Comparison of ENCODE assay signal across 8 cellular contexts in genomic region chr13:104984296-104984818, GRCh38.
A peak's percentile ranks its signal among the peaks of the same experiment; 100 is the strongest.
DNase-seq lines count a peak whose midpoint lies in the region; ATAC-seq, FAIRE-seq and TF ChIP-seq lines count a peak whose summit lies in the region.

No MANE protein-coding gene starts in this region.

- POLR2A ChIA-PET in SK-N-SH (lab: Yijun Ruan, JAX), result no interaction called here

- H3K4me1 Mint-ChIP-seq in CD14-positive monocyte (peaks cover 16% of the 10 kb centered on the region), osteocyte (ENCODE audit: unreplicated experiment) (peaks cover 17% of the 10 kb centered on the region)

- no peaks in the 10 kb centered on the region for H3K36me3 Mint-ChIP-seq in CD14-positive monocyte
- H3K36me3 Mint-ChIP-seq in osteocyte (ENCODE audit: unreplicated experiment), result no peaks in the 10 kb centered on the region

- no peaks in the 10 kb centered on the region for H3K9me3 ChIP-seq in SK-N-SH

- H3K27me3 Mint-ChIP-seq in CD14-positive monocyte (ENCODE audit: low read depth in 3 of 3) (no peaks in the 10 kb centered on the region), osteocyte (ENCODE audit: unreplicated experiment) (no peaks in the 10 kb centered on the region)

- H3K27ac ChIP-seq in SK-N-SH (ENCODE audit: low read depth in 2 of 2, low read length in 1 of 2), result peak overlapping the region in 1 of 2 experiments; percentile 74; a peak in 2 of 4 replicates

- intact Hi-C loops in CD14-positive monocyte (cut with micrococcal nuclease), result no loop called here

- peak; percentile 88 for ATAC-seq in HG03196 (IDR thresholded peaks at IDR 0.05; ENCODE audit: unreplicated experiment)

- H3K4me2 ChIP-seq in SK-N-SH, result no peak overlapping the region

- no peak overlapping the region for H2AFZ ChIP-seq in SK-N-SH (ENCODE audit: low read depth)

- no peaks in the 10 kb centered on the region for H3F3A ChIP-seq in SK-N-SH (replicated peaks; ENCODE audit: insufficient read depth)

- H3K4me1 ChIP-seq in SK-N-SH (ENCODE audit: control insufficient read depth in 1 of 2, insufficient read depth in 2 of 2, low read depth in 1 of 2, low read length in 1 of 2), result peaks cover 0 to 2% of the 10 kb centered on the region in 2 experiments; a peak in 2 of 4 replicates

- H3K9me2 ChIP-seq in SK-N-SH, result no peaks in the 10 kb centered on the region

- H4K20me1 ChIP-seq in SK-N-SH (ENCODE audit: insufficient read depth), result no peaks in the 10 kb centered on the region

- CTCF ChIA-PET in SK-N-SH (lab: Yijun Ruan, JAX), result no interaction called here

- H3K4me3 ChIP-seq in SK-N-SH (ENCODE audit: low read depth in 2 of 2, low read length in 1 of 2), result no peak overlapping the region
- peak overlapping the region; percentile 20 for H3K4me3 ChIP-seq in choroid plexus epithelial cell (ENCODE audit: low read depth, low read length)

- DNase-seq in CD14-positive monocyte (ENCODE audit: low spot score) (no peak), GM19239 (ENCODE audit: insufficient read length, low spot score) (no peak), SK-N-SH (peak; percentile 8), choroid plexus epithelial cell (ENCODE audit: low read depth) (peak; percentile 87), osteocyte (ENCODE audit: extremely low spot score, unreplicated experiment) (no peak), SW 1271 (lab: John Stamatoyannopoulos, UW) (no peak), HuH-7 (ENCODE audit: low spot score) (no peak)

- H3K27me3 ChIP-seq in SK-N-SH (ENCODE audit: insufficient read depth), result no peaks in the 10 kb centered on the region

- H3K79me2 ChIP-seq in SK-N-SH (ENCODE audit: insufficient read depth), result no peaks in the 10 kb centered on the region

- peak overlapping the region; percentile 64 to 83 for H3K4me3 Mint-ChIP-seq in CD14-positive monocyte
- H3K4me3 Mint-ChIP-seq in osteocyte (ENCODE audit: unreplicated experiment), result peak overlapping the region; percentile 61

- H3K27ac Mint-ChIP-seq in CD14-positive monocyte (peak overlapping the region; percentile 85 to 92 (median 90)), osteocyte (ENCODE audit: unreplicated experiment) (peak overlapping the region; percentile 83)

- FAIRE-seq in GM19239 (lab: Jason Lieb, UNC), result peak; percentile 90

- no peak overlapping the region for H3K9ac ChIP-seq in SK-N-SH

- TF ChIP-seq RAD21 in SK-N-SH (IDR thresholded peaks at IDR 0.05; ENCODE audit: low read length), result no peak

- 22% methylated on average over 2 of the region's 2 CpGs for WGBS in SK-N-SH (ENCODE audit: low lambda C conversion rate)

- H3K36me3 ChIP-seq in SK-N-SH (replicated peaks in 1 of 2; ENCODE audit: control insufficient read depth in 1 of 2, insufficient read depth in 2 of 2, low read length in 1 of 2), result no peaks in the 10 kb centered on the region

- TF ChIP-seq EP300 in SK-N-SH (IDR thresholded peaks at IDR 0.05; ENCODE audit: borderline replicate concordance in 1 of 2, low read depth in 1 of 2, low read length in 1 of 2), result no peak

- H3K9me3 Mint-ChIP-seq in CD14-positive monocyte, result no peaks in the 10 kb centered on the region
- no peaks in the 10 kb centered on the region for H3K9me3 Mint-ChIP-seq in osteocyte (ENCODE audit: unreplicated experiment)

- TF ChIP-seq CTCF in CD14-positive monocyte (IDR thresholded peaks at IDR 0.05) (no peak), SK-N-SH (IDR thresholded peaks at IDR 0.05) (no peak), choroid plexus epithelial cell (conservative IDR thresholded peaks at IDR 0.05; ENCODE audit: low read depth, low read length) (no peak), osteocyte (IDR thresholded peaks at IDR 0.05) (no peak)

TF ChIP-seq in SK-N-SH, 30 proteins besides CTCF, POLR2A, EP300 and RAD21:
- no peak for TF ChIP-seq TAF1 (IDR thresholded peaks at IDR 0.05; ENCODE audit: borderline replicate concordance, low read depth, low read length)
- no peak for TF ChIP-seq REST (IDR thresholded peaks at IDR 0.05; ENCODE audit: low read depth, low read length)
- no peak for TF ChIP-seq SIN3A (IDR thresholded peaks at IDR 0.05; ENCODE audit: borderline replicate concordance, low read depth, low read length)
- TF ChIP-seq GATA2 (CRISPR knock-in tag; IDR thresholded peaks at IDR 0.05), result no peak
- TF ChIP-seq JUND (IDR thresholded peaks at IDR 0.05), result no peak
- TF ChIP-seq PBX3 (IDR thresholded peaks at IDR 0.05), result no peak

Comparison
In these comparisons a context has a peak if more than half of its experiments do, and no peak if none do; other contexts are left out.
1. DNase-seq: peak in SK-N-SH (single experiment) and choroid plexus epithelial cell (single experiment); none in CD14-positive monocyte (single experiment), GM19239 (single experiment), osteocyte (single experiment), SW 1271 (0 of 2) and HuH-7 (single experiment).